27 cellular contexts compared by ENCODE assay signal in genomic region chr16:86610779-86611516, GRCh38. TPM values are rescaled to one million over a fixed set of nuclear protein-coding genes. Genes with fewer than 3 reads are reported as not detected.
A peak's percentile ranks its signal among the peaks of the same experiment; 100 is the strongest.
DNase-seq lines count a peak whose midpoint lies in the region; ATAC-seq and TF ChIP-seq lines count a peak whose summit lies in the region.
"Had no signal": no experiment of that assay in that cellular context is flagged by ENCODE, and none has a peak within 500 bp of the region (broad histone marks: within the 10 kb centered on the region; RNA-seq: fewer than 3 reads in every experiment).

No MANE protein-coding gene starts in this region.

- H3K4me3 ChIP-seq in AG04450 (ENCODE audit: low read depth, low read length), result no peak overlapping the region
- H3K4me3 ChIP-seq in brain microvascular endothelial cell (ENCODE audit: low read depth, low read length), result no peak overlapping the region
- H3K4me3 ChIP-seq in right cardiac atrium (ENCODE audit: low read length), result no peak overlapping the region
- no peak overlapping the region for H3K4me3 ChIP-seq in gastrocnemius medialis
- H3K4me3 ChIP-seq: esophagus muscularis mucosa, SJCRH30, skin epidermis, testis had no signal

- H3K9me3 ChIP-seq in AG04450 (ENCODE audit: control insufficient read depth, insufficient read depth, low read length), result peaks cover 5% of the 10 kb centered on the region; the same call in 1 of the 2 replicates
- H3K9me3 ChIP-seq in right cardiac atrium (ENCODE audit: control insufficient read depth, low read length), result no peaks in the 10 kb centered on the region
- H3K9me3 ChIP-seq in gastrocnemius medialis, result no peaks in the 10 kb centered on the region
- H3K9me3 ChIP-seq: esophagus muscularis mucosa, SJCRH30, testis had no signal

- H3K27ac ChIP-seq in AG04450 (ENCODE audit: low read depth, low read length) (peak overlapping the region; percentile 81), brain microvascular endothelial cell (peak overlapping the region; percentile 62), right cardiac atrium (ENCODE audit: low read length) (peak overlapping the region; percentile 10), gastrocnemius medialis (peak overlapping the region in 3 of 4 donors; percentile 61 to 90 (median 77))
- H3K27ac ChIP-seq: esophagus muscularis mucosa, parathyroid adenoma, SJCRH30, skin epidermis, testis had no signal

- in situ Hi-C loops in brain microvascular endothelial cell (cut with HindIII; ENCODE audit: low pct_ligation_motif_present, low sequenced_read_pairs) (no loop called here), gastrocnemius medialis (cut with MboI; ENCODE audit: low sequenced_read_pairs in 4 of 4) (no loop called here)

- CTCF ChIA-PET in AG04450 (lab: Charles Lee), result interaction anchor here (0.6 kb wide), 1 partner anchor 452 kb away, joined by 4 read pairs; no protein-coding TSS in a partner anchor

- H3K36me3 ChIP-seq in brain microvascular endothelial cell (replicated peaks) (no peaks in the 10 kb centered on the region), gastrocnemius medialis (no peaks in the 10 kb centered on the region)
- H3K36me3 ChIP-seq: esophagus muscularis mucosa, SJCRH30 had no signal

- intact Hi-C loops in right cardiac atrium (cut with DNase I) (no loop called here), gastrocnemius medialis (cut with DNase I; ENCODE audit: low total_unique reads) (loop anchor here (5.0 kb wide), 1 partner anchor 126 kb away; no protein-coding TSS in a partner anchor)

- TF ChIP-seq POLR2A in gastrocnemius medialis (IDR thresholded peaks at IDR 0.05), result no peak

- 62% methylated on average over 17 of the region's 17 CpGs for WGBS in right cardiac atrium

- DNase-seq in AG04450 (ENCODE audit: low read depth, low spot score) (no peak), brain microvascular endothelial cell (no peak), right cardiac atrium (no peak), gastrocnemius medialis (no peak), T-helper 2 cell (no peak), NCI-H1436 (lab: John Stamatoyannopoulos, UW) (no peak)
- DNase-seq: activated CD4-positive, alpha-beta T cell treated with anti-CD3 and anti-CD28 coated beads for 4 hours; activated naive CD4-positive, alpha-beta T cell treated with anti-CD3 and anti-CD28 coated beads, Interleukin-2, amount 50 U/mL, for 16 hours; anterior cingulate cortex; Calu3; effector memory CD4-positive, alpha-beta T cell; left colon; naive thymus-derived CD8-positive, alpha-beta T cell; NCI-H1092 treated with DMSO at 0.1 percent for 48 hours; NCI-H2081 treated with DMSO at 0.1 percent for 48 hours; NCI-H510A; NK-92 treated with Interleukin-12 subunit alpha and Interleukin-12 subunit beta, amount 100 ng/mL, for 24 hours; SJCRH30; stimulated activated CD4-positive, alpha-beta T cell treated with anti-CD3 and anti-CD28 coated beads, Interleukin-2, amount 100 ng/mL, for 48 hours; stimulated activated naive CD4-positive, alpha-beta T cell; testis had no signal

- ATAC-seq in right cardiac atrium (peak; percentile 21 to 25), gastrocnemius medialis (no peak), HG02981 (IDR thresholded peaks at IDR 0.05; ENCODE audit: unreplicated experiment) (no peak), GM19023 (IDR thresholded peaks at IDR 0.05; ENCODE audit: unreplicated experiment) (no peak)
- ATAC-seq: left colon; naive thymus-derived CD8-positive, alpha-beta T cell had no signal

- H3K27me3 ChIP-seq in AG04450 (ENCODE audit: control insufficient read depth, insufficient read depth, low read length), result no peaks in the 10 kb centered on the region
- H3K27me3 ChIP-seq in brain microvascular endothelial cell (replicated peaks), result no peaks in the 10 kb centered on the region
- H3K27me3 ChIP-seq in right cardiac atrium (ENCODE audit: control insufficient read depth, insufficient read depth), result no peaks in the 10 kb centered on the region
- no peaks in the 10 kb centered on the region for H3K27me3 ChIP-seq in gastrocnemius medialis
- H3K27me3 ChIP-seq: SJCRH30, testis had no signal

- POLR2A ChIA-PET in AG04450 (lab: Yijun Ruan, JAX), result interaction anchor here (0.8 to 1.3 kb wide), 5 partner anchors 20 to 35 kb away, joined by 3 to 9 read pairs (median 3); partner anchors contain the start of gene FOXL1

- TF ChIP-seq CTCF in AG04450 (IDR thresholded peaks at IDR 0.05; ENCODE audit: low read depth, low read length) (no peak), brain microvascular endothelial cell (IDR thresholded peaks at IDR 0.05; ENCODE audit: low read depth, low read length, missing control alignments) (no peak), gastrocnemius medialis (IDR thresholded peaks at IDR 0.05 in 4 of 5, conservative IDR thresholded peaks at IDR 0.05 in 1 of 5) (no peak)

- H3K4me1 ChIP-seq in right cardiac atrium (ENCODE audit: control insufficient read depth, insufficient read depth, low read length) (no peaks in the 10 kb centered on the region), gastrocnemius medialis (peaks cover 41 to 56% of the 10 kb centered on the region in 2 donors)

RNA-seq across cellular contexts. Expression of gene FOXL1, which starts 32.6 kb away (rescaled TPM):
- polyA plus RNA-seq in AG04450 (2011; rRNA removed) (41.1 and 41.9 TPM in 2 replicates), right cardiac atrium (0.75 TPM)
- polyA minus RNA-seq in AG04450 (2011; rRNA and poly(A)+ RNA removed), result 29.7 and 30.4 TPM in 2 replicates
- total RNA-seq in right cardiac atrium (1 to 10 TPM; 1.3 to 1.8 (median 1.6) TPM), gastrocnemius medialis (1 to 10 TPM; 2.0 to 5.9 (median 3.3) TPM)
- total RNA-seq: H1; naive thymus-derived CD8-positive, alpha-beta T cell had no signal
- polyA plus RNA-seq: naive thymus-derived CD8-positive, alpha-beta T cell had no signal

RNA-seq across cellular contexts. Expression of gene FOXC2, which starts 44.3 kb away (rescaled TPM):
- polyA plus RNA-seq in AG04450 (2011; rRNA removed), result 0.79 and 1.6 TPM in 2 replicates
- polyA minus RNA-seq in AG04450 (2011; rRNA and poly(A)+ RNA removed), result 1.1 and 2.0 TPM in 2 replicates
- total RNA-seq in right cardiac atrium, result 1 to 10 TPM; 2.3 to 3.7 (median 2.8) TPM
- polyA plus RNA-seq in right cardiac atrium, result 1.1 TPM
- 1 to 10 TPM in 1 of 4 donors, under 1 TPM in 3; 0.17 to 1.0 (median 0.29) TPM for total RNA-seq in gastrocnemius medialis
- total RNA-seq: naive thymus-derived CD8-positive, alpha-beta T cell had no signal
- polyA plus RNA-seq: H1; naive thymus-derived CD8-positive, alpha-beta T cell had no signal

RNA-seq across cellular contexts. Expression of gene MTHFSD, which starts 55.9 kb away (rescaled TPM):
- polyA plus RNA-seq in AG04450 (2011; rRNA removed) (15.6 and 16.7 TPM in 2 replicates), right cardiac atrium (8.8 TPM)
- polyA minus RNA-seq in AG04450 (2011; rRNA and poly(A)+ RNA removed), result 22.9 and 23.5 TPM in 2 replicates
- total RNA-seq in right cardiac atrium (10 to 100 TPM in 3 of 4 donors, 1 to 10 TPM in 1; 9.0 to 14.7 (median 12.5) TPM), gastrocnemius medialis (10 to 100 TPM; 10.9 to 31.2 (median 16.0) TPM)

Comparison
In these comparisons a context has a peak if more than half of its experiments do, and no peak if none do; other contexts are left out.
1. H3K27ac ChIP-seq: peak in every context shown above with its lines; median percentile 81 in AG04450; 77 in gastrocnemius medialis; 62 in brain microvascular endothelial cell; 10 in right cardiac atrium.
2. ATAC-seq: peak in right cardiac atrium (2 of 2); none in gastrocnemius medialis (0 of 2), HG02981 (single experiment) and GM19023 (single experiment).